Comparison of ENCODE assay signal across 1 cellular context in the genomic region with DNA sequence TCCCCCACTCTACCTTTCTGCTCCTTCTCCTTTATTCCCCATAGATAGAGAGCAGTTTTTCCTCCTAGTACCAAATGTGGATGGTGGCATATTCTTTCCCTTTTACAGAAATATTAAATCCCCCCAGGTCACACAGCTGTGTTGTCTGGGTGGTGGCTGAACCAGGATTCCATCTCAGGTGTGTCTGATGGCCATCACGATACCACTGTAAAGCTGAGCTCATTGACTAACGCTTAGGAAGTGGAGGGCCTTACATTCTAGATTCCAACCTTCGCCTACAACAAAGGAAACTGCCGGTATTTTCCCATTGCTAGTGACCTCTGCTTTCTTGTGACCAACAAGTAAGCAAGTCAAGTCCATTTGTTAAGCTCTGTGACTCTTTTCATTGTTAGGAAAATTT.
TF ChIP-seq lines count a peak whose summit lies in the region.

No MANE protein-coding gene starts in this region.

TF ChIP-seq in GM23338, 12 proteins besides CTCF, POLR2A, EP300 and RAD21 (continued from another document):
- no peak for TF ChIP-seq ZNF462 (CRISPR knock-in tag; IDR thresholded peaks at IDR 0.05)
- TF ChIP-seq ZNF331 (CRISPR knock-in tag; IDR thresholded peaks at IDR 0.05; ENCODE audit: low read depth): no peak
- TF ChIP-seq EZH2 (IDR thresholded peaks at IDR 0.05; ENCODE audit: low read depth, unreplicated experiment): no peak
- no peak for TF ChIP-seq POLR2AphosphoS5 (IDR thresholded peaks at IDR 0.05; ENCODE audit: low read depth)
- TF ChIP-seq REST (IDR thresholded peaks at IDR 0.05; ENCODE audit: unreplicated experiment): no peak
- no peak for TF ChIP-seq NANOG (IDR thresholded peaks at IDR 0.05; ENCODE audit: borderline replicate concordance)
- no peak for TF ChIP-seq STAT1 (IDR thresholded peaks at IDR 0.05; ENCODE audit: unreplicated experiment)
- TF ChIP-seq ZNF114 (CRISPR knock-in tag; IDR thresholded peaks at IDR 0.05): no peak
- no peak for TF ChIP-seq CREB1 (CRISPR knock-in tag; IDR thresholded peaks at IDR 0.05; ENCODE audit: low read depth)
